21 cellular contexts compared by ENCODE assay signal in the genomic region with DNA sequence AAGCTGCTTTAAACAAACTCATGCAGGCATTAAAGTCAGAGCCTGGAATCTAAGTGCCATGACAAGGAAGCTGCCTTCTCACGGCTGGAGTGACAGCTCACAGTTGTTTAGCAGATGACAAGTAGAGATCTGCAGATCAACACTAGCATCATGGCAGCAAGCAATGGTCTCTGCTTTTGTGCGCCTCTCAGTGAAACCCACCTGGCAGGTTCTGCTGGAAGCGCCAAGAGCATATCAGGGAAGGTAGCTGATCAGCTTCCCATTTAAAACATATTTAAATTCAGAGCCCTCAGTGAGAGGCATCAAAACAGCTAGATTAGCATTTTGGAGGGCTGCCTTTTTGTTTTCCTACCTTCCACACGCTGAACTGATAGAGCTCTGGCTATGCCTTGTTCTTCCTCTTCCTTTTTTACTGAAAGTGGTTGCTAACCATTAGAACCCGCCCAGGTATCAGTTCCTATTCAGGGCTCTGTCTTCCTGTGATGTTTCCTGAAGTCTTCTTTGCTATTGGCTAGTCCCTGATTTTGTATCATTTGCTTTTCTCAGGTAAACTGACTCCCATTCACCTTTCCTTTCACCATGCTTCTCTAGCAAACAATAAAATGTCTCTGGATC.
"Had no signal": no experiment of that assay in that cellular context is flagged by ENCODE, and none has a peak within 500 bp of the region (broad histone marks: within the 10 kb centered on the region; RNA-seq: fewer than 3 reads in every experiment).

No MANE protein-coding gene starts in this region.

- H3K36me3 Mint-ChIP-seq: natural killer cell; stimulated activated memory B cell treated with anti-CD40 and anti-IgM and Interleukin-4, amounts not matched to agents 10 μg/mL and 1 μg/mL and 100 μg/mL, for 72 hours had no signal

- H3K4me1 ChIP-seq: spleen, testis, upper lobe of left lung had no signal

- H3K27me3 Mint-ChIP-seq: stimulated activated memory B cell treated with anti-CD40 and anti-IgM and Interleukin-4, amounts not matched to agents 10 μg/mL and 1 μg/mL and 100 μg/mL, for 72 hours had no signal

- DNase-seq: activated CD4-positive, alpha-beta T cell treated with anti-CD3 and anti-CD28 coated beads, Interleukin-2, amount 10 ng/mL, durations not matched to agents 7 days and 5 days; activated CD8-positive, alpha-beta memory T cell treated with anti-CD3 and anti-CD28 coated beads, Interleukin-2, amount 50 U/mL, for 4 hours; activated effector memory CD4-positive, alpha-beta T cell treated with Interleukin-2 at 50 U/mL for 16 hours; activated naive CD4-positive, alpha-beta T cell treated with anti-CD3 and anti-CD28 coated beads, Interleukin-2, amount 50 U/mL, for 16 hours; activated T-cell treated with anti-CD3 and anti-CD28 coated beads, Interleukin-2, amount 50 U/mL, for 48 hours; aorta; brain microvascular endothelial cell; central memory CD4-positive, alpha-beta T cell; foreskin melanocyte; hypothalamus; kidney; natural killer cell; nucleus accumbens; posterior cingulate gyrus; spleen; stimulated activated CD4-positive, alpha-beta T cell treated with anti-CD3 and anti-CD28 coated beads, Interleukin-4, amount 100 ng/mL, for 4 hours; testis; upper lobe of left lung had no signal

- H3K27ac Mint-ChIP-seq: activated CD4-positive, alpha-beta T cell treated with anti-CD3 and anti-CD28 coated beads, Interleukin-2, amount 10 ng/mL, durations not matched to agents 7 days and 5 days; natural killer cell; stimulated activated memory B cell treated with anti-CD40 and anti-IgM and Interleukin-4, amounts not matched to agents 10 μg/mL and 1 μg/mL and 100 μg/mL, for 72 hours had no signal

- H3K4me3 ChIP-seq: lung, spleen, testis, upper lobe of left lung had no signal

- H3K27me3 ChIP-seq: brain microvascular endothelial cell, spleen, testis, upper lobe of left lung had no signal

- H3K9me3 ChIP-seq: spleen, testis, upper lobe of left lung had no signal

- H3K4me3 Mint-ChIP-seq: activated CD4-positive, alpha-beta T cell treated with anti-CD3 and anti-CD28 coated beads, Interleukin-2, amount 10 ng/mL, durations not matched to agents 7 days and 5 days; natural killer cell; stimulated activated memory B cell treated with anti-CD40 and anti-IgM and Interleukin-4, amounts not matched to agents 10 μg/mL and 1 μg/mL and 100 μg/mL, for 72 hours had no signal

- H3K36me3 ChIP-seq: brain microvascular endothelial cell, spleen, upper lobe of left lung had no signal

- ATAC-seq: left lobe of liver; natural killer cell; stimulated activated memory B cell treated with anti-CD40 and anti-IgM and Interleukin-4, amounts not matched to agents 10 μg/mL and 1 μg/mL and 100 μg/mL, for 72 hours had no signal

- H3K9me3 Mint-ChIP-seq: activated CD4-positive, alpha-beta T cell treated with anti-CD3 and anti-CD28 coated beads, Interleukin-2, amount 10 ng/mL, durations not matched to agents 7 days and 5 days; natural killer cell had no signal

- H3K27ac ChIP-seq: brain microvascular endothelial cell, spleen, testis, upper lobe of left lung had no signal

- H3K4me1 Mint-ChIP-seq: activated CD4-positive, alpha-beta T cell treated with anti-CD3 and anti-CD28 coated beads, Interleukin-2, amount 10 ng/mL, durations not matched to agents 7 days and 5 days; natural killer cell; stimulated activated memory B cell treated with anti-CD40 and anti-IgM and Interleukin-4, amounts not matched to agents 10 μg/mL and 1 μg/mL and 100 μg/mL, for 72 hours had no signal
